Comparison of ENCODE assay signal across 7 cellular contexts in the genomic region with DNA sequence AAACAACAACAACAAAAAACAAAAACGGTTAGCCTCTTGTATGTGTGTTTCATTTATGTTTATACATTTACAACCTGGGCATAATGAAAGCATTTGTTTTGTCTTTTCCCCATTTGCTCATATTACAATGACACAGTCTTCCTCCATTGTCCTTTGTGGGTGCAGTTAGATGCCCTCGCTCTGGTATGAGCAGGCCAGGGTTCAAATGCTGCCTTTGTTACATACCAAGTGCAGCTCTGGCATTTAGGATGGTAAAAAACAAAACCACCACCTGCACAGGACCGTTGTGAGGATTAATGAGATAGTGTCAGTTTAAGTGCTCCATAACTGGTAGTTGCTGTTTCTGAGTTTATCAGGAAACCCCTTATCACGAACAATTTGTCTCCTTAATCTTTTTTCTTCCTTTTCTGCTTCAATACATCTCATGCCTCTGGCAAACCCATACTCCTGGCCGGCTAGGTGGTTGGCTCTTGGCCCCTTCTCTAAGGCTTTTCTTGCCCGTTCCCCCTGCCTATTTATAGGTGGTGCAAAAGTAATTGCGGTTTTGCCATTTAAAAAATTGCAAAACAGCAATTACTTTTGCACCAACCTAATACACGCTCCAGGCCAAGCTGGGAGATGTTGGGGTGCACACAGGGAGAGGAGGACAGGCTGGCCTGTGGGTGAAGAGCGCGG. TPM values are rescaled to one million over a fixed set of nuclear protein-coding genes. Genes with fewer than 3 reads are reported as not detected.
DNase-seq lines count a peak whose midpoint lies in the region; ATAC-seq and TF ChIP-seq lines count a peak whose summit lies in the region.

No MANE protein-coding gene starts in this region.

- H3K36me3 Mint-ChIP-seq in GM23338 (ENCODE audit: low read depth) = no peaks in the 10 kb centered on the region
- peaks cover 2% of the 10 kb centered on the region for H3K36me3 Mint-ChIP-seq in activated CD4-positive, alpha-beta memory T cell treated with anti-CD3 and anti-CD28 coated beads, Interleukin-2, amount 10 ng/mL, durations not matched to agents 7 days and 5 days (ENCODE audit: low read depth)

- H3K4me2 ChIP-seq in GM23338 (peak overlapping the region; percentile 94), hepatocyte (peak overlapping the region; percentile 97)

- no peaks in the 10 kb centered on the region for H3K9me3 Mint-ChIP-seq in GM23338
- no peaks in the 10 kb centered on the region for H3K9me3 Mint-ChIP-seq in activated CD4-positive, alpha-beta memory T cell treated with anti-CD3 and anti-CD28 coated beads, Interleukin-2, amount 10 ng/mL, durations not matched to agents 7 days and 5 days

- peak overlapping the region; percentile 74 for H3K4me3 ChIP-seq in GM23338
- H3K4me3 ChIP-seq in hepatocyte = peak overlapping the region; percentile 64
- H3K4me3 ChIP-seq in skeletal muscle tissue (ENCODE audit: low read length in 3 of 3) = peak overlapping the region; percentile 71 to 86 (median 82)

- H3K9me3 ChIP-seq in hepatocyte (ENCODE audit: low read depth) (no peaks in the 10 kb centered on the region), skeletal muscle tissue (ENCODE audit: control insufficient read depth in 3 of 3, low read length in 3 of 3) (no peaks in the 10 kb centered on the region)

- H3K27me3 ChIP-seq in GM23338 (ENCODE audit: insufficient read depth) = no peaks in the 10 kb centered on the region; the same call in 1 of the 2 replicates
- no peaks in the 10 kb centered on the region for H3K27me3 ChIP-seq in hepatocyte
- H3K27me3 ChIP-seq in skeletal muscle tissue (ENCODE audit: control insufficient read depth in 3 of 3, insufficient read depth in 3 of 3, low read length in 3 of 3) = peaks cover 0 to 1% (median 0%) of the 10 kb centered on the region in 3 donors

- TF ChIP-seq CTCF in GM23338 (conservative IDR thresholded peaks at IDR 0.05; ENCODE audit: low read depth in 2 of 2) (no peak), hepatocyte (IDR thresholded peaks at IDR 0.05; ENCODE audit: poor library complexity) (no peak)

- no peaks in the 10 kb centered on the region for H4K20me1 ChIP-seq in GM23338 (replicated peaks; ENCODE audit: insufficient read depth)
- H4K20me1 ChIP-seq in hepatocyte (ENCODE audit: insufficient read depth, poor library complexity, severe bottlenecking) = no peaks in the 10 kb centered on the region

- peaks cover 5% of the 10 kb centered on the region for H3K27me3 Mint-ChIP-seq in GM23338 (ENCODE audit: insufficient read depth, low read depth, poor library complexity)
- H3K27me3 Mint-ChIP-seq in activated CD4-positive, alpha-beta memory T cell treated with anti-CD3 and anti-CD28 coated beads, Interleukin-2, amount 10 ng/mL, durations not matched to agents 7 days and 5 days = peaks cover 2% of the 10 kb centered on the region

- H2AFZ ChIP-seq in GM23338 (peak overlapping the region; percentile 100), hepatocyte (peak overlapping the region; percentile 94)

- ATAC-seq in GM23338 (no peak), GM21360 (IDR thresholded peaks at IDR 0.05; ENCODE audit: unreplicated experiment) (no peak), GM21576 (IDR thresholded peaks at IDR 0.05; ENCODE audit: unreplicated experiment) (no peak)

- no peaks in the 10 kb centered on the region for H3K9me2 ChIP-seq in GM23338 (ENCODE audit: insufficient read depth)
- no peaks in the 10 kb centered on the region for H3K9me2 ChIP-seq in hepatocyte (replicated peaks; ENCODE audit: insufficient read depth)

- H3K4me1 Mint-ChIP-seq in GM23338 = peaks cover 23% of the 10 kb centered on the region
- H3K4me1 Mint-ChIP-seq in activated CD4-positive, alpha-beta memory T cell treated with anti-CD3 and anti-CD28 coated beads, Interleukin-2, amount 10 ng/mL, durations not matched to agents 7 days and 5 days = peaks cover 20% of the 10 kb centered on the region

- H3K9ac ChIP-seq in skeletal muscle tissue (ENCODE audit: low read depth in 1 of 3, low read length in 3 of 3) = peak overlapping the region; percentile 68 to 84 (median 75)

- H3K4me1 ChIP-seq in GM23338 (ENCODE audit: insufficient read depth) (peaks cover 24% of the 10 kb centered on the region), hepatocyte (ENCODE audit: insufficient read depth) (no peaks in the 10 kb centered on the region), skeletal muscle tissue (ENCODE audit: control insufficient read depth in 3 of 3, insufficient read depth in 3 of 3, low read length in 3 of 3) (peaks cover 14 to 21% (median 18%) of the 10 kb centered on the region in 3 donors)

- H3K79me2 ChIP-seq in GM23338 (replicated peaks; ENCODE audit: insufficient read depth) = no peaks in the 10 kb centered on the region
- no peaks in the 10 kb centered on the region for H3K79me2 ChIP-seq in hepatocyte

- POLR2A ChIA-PET in activated CD4-positive, alpha-beta memory T cell treated with anti-CD3 and anti-CD28 coated beads, Interleukin-2, amount 10 ng/mL, durations not matched to agents 7 days and 5 days (lab: Charles Lee) = interaction anchor here (1.8 to 1.9 kb wide), 2 partner anchors 21 to 38 kb away, joined by 4 to 11 read pairs; a partner anchor contains a TSS

- H3K4me3 Mint-ChIP-seq in GM23338 = peak overlapping the region; percentile 87; the same call in 2 of the 3 replicates
- H3K4me3 Mint-ChIP-seq in activated CD4-positive, alpha-beta memory T cell treated with anti-CD3 and anti-CD28 coated beads, Interleukin-2, amount 10 ng/mL, durations not matched to agents 7 days and 5 days = peak overlapping the region; percentile 76

- H3F3A ChIP-seq in GM23338 (replicated peaks; ENCODE audit: low read depth) = 0 out of 2 replicates have a peak, but pooled peaks cover 17% of the 10 kb centered on the region

- CTCF ChIA-PET in activated CD4-positive, alpha-beta memory T cell treated with anti-CD3 and anti-CD28 coated beads, Interleukin-2, amount 10 ng/mL, durations not matched to agents 7 days and 5 days (lab: Charles Lee) = no interaction called here

- 71% methylated on average over 10 of the region's 10 CpGs for WGBS in hepatocyte (ENCODE audit: low lambda C conversion rate, missing lambda C conversion rate)

- no peak for DNase-seq in GM23338 (ENCODE audit: low spot score)
- no peak for DNase-seq in activated CD4-positive, alpha-beta memory T cell treated with anti-CD3 and anti-CD28 coated beads, Interleukin-2, amount 10 ng/mL, durations not matched to agents 7 days and 5 days
- no peak for DNase-seq in hepatocyte (ENCODE audit: low spot score)
- DNase-seq in DMS53 (lab: John Stamatoyannopoulos, UW) = no peak

- H3K27ac Mint-ChIP-seq in GM23338 = no peak overlapping the region; the same call in 1 of the 2 replicates
- H3K27ac Mint-ChIP-seq in activated CD4-positive, alpha-beta memory T cell treated with anti-CD3 and anti-CD28 coated beads, Interleukin-2, amount 10 ng/mL, durations not matched to agents 7 days and 5 days = no peak overlapping the region

- no peak overlapping the region for H3K27ac ChIP-seq in GM23338 (ENCODE audit: low read depth)
- H3K27ac ChIP-seq in hepatocyte = no peak overlapping the region
- H3K27ac ChIP-seq in skeletal muscle tissue (ENCODE audit: low read depth, low read length) = no peak overlapping the region

- H3K36me3 ChIP-seq in GM23338 (ENCODE audit: insufficient read depth) = no peaks in the 10 kb centered on the region
- H3K36me3 ChIP-seq in hepatocyte (replicated peaks; ENCODE audit: insufficient read depth, low read depth) = no peaks in the 10 kb centered on the region
- peaks cover 0 to 3% (median 0%) of the 10 kb centered on the region in 3 donors for H3K36me3 ChIP-seq in skeletal muscle tissue (ENCODE audit: control insufficient read depth in 3 of 3, insufficient read depth in 3 of 3, low read length in 3 of 3)

TF ChIP-seq in GM23338, 12 proteins besides CTCF, POLR2A, EP300 and RAD21:
- TF ChIP-seq JUNB (IDR thresholded peaks at IDR 0.05; ENCODE audit: unreplicated experiment) (no peak), EZH2phosphoT487 (IDR thresholded peaks at IDR 0.05; ENCODE audit: unreplicated experiment) (no peak), POLR2AphosphoS5 (IDR thresholded peaks at IDR 0.05; ENCODE audit: low read depth) (no peak), ZNF331 (CRISPR knock-in tag; IDR thresholded peaks at IDR 0.05; ENCODE audit: low read depth) (no peak)

RNA-seq across cellular contexts. Expression of a gene that starts 18.6 kb away (rescaled TPM):
- total RNA-seq in GM23338 (2014; rRNA removed; shearing (Covaris generic)) = not detected in 2 replicates
- polyA plus RNA-seq in GM23338 (2016; fragmentation: Nextera tagmentation; extraction: Ambion mirVana) = 0.45 and 0.50 TPM in 2 replicates
- total RNA-seq in activated CD4-positive, alpha-beta memory T cell treated with anti-CD3 and anti-CD28 coated beads, Interleukin-2, amount 10 ng/mL, durations not matched to agents 7 days and 5 days = 1 to 10 TPM; 1.3 to 1.9 TPM
- total RNA-seq in hepatocyte = 0.20 and 0.24 TPM in 2 replicates
- 0.12 and 1.8 TPM in 2 replicates for polyA plus RNA-seq in hepatocyte
- total RNA-seq in skeletal muscle tissue = 0.52 TPM

RNA-seq across cellular contexts. Expression of a gene that starts 21.0 kb away (rescaled TPM):
- total RNA-seq in GM23338 (2014; rRNA removed; shearing (Covaris generic)) = 55.8 and 61.3 TPM in 2 replicates
- polyA plus RNA-seq in GM23338 (2016; fragmentation: Nextera tagmentation; extraction: Ambion mirVana) (20.6 and 21.7 TPM in 2 replicates), hepatocyte (39.4 and 48.8 TPM in 2 replicates)
- total RNA-seq in activated CD4-positive, alpha-beta memory T cell treated with anti-CD3 and anti-CD28 coated beads, Interleukin-2, amount 10 ng/mL, durations not matched to agents 7 days and 5 days = 100 to 1,000 TPM; 102 to 103 TPM
- total RNA-seq in hepatocyte (69.6 and 76.3 TPM in 2 replicates), skeletal muscle tissue (31.3 TPM)

RNA-seq across cellular contexts. Expression of a gene that starts 27.5 kb away (rescaled TPM):
- total RNA-seq in GM23338 (2014; rRNA removed; shearing (Covaris generic)) = 7.9 and 10.2 TPM in 2 replicates
- polyA plus RNA-seq in GM23338 (2016; fragmentation: Nextera tagmentation; extraction: Ambion mirVana) (4.9 and 7.7 TPM in 2 replicates), hepatocyte (3.7 and 4.4 TPM in 2 replicates)
- 1 to 10 TPM; 5.0 to 5.1 TPM for total RNA-seq in activated CD4-positive, alpha-beta memory T cell treated with anti-CD3 and anti-CD28 coated beads, Interleukin-2, amount 10 ng/mL, durations not matched to agents 7 days and 5 days
- total RNA-seq in hepatocyte (6.3 and 7.2 TPM in 2 replicates), skeletal muscle tissue (6.8 TPM)

RNA-seq across cellular contexts. Expression of a gene that starts 37.3 kb away (rescaled TPM):
- total RNA-seq in GM23338 (2014; rRNA removed; shearing (Covaris generic)) = 10.0 and 17.5 TPM in 2 replicates
- polyA plus RNA-seq in GM23338 (2016; fragmentation: Nextera tagmentation; extraction: Ambion mirVana) (4.8 and 5.8 TPM in 2 replicates), hepatocyte (8.4 and 11.4 TPM in 2 replicates)
- 10 to 100 TPM; 27.7 TPM for total RNA-seq in activated CD4-positive, alpha-beta memory T cell treated with anti-CD3 and anti-CD28 coated beads, Interleukin-2, amount 10 ng/mL, durations not matched to agents 7 days and 5 days
- total RNA-seq in hepatocyte (11.4 and 18.8 TPM in 2 replicates), skeletal muscle tissue (11.0 TPM)
